In the genomic region with DNA sequence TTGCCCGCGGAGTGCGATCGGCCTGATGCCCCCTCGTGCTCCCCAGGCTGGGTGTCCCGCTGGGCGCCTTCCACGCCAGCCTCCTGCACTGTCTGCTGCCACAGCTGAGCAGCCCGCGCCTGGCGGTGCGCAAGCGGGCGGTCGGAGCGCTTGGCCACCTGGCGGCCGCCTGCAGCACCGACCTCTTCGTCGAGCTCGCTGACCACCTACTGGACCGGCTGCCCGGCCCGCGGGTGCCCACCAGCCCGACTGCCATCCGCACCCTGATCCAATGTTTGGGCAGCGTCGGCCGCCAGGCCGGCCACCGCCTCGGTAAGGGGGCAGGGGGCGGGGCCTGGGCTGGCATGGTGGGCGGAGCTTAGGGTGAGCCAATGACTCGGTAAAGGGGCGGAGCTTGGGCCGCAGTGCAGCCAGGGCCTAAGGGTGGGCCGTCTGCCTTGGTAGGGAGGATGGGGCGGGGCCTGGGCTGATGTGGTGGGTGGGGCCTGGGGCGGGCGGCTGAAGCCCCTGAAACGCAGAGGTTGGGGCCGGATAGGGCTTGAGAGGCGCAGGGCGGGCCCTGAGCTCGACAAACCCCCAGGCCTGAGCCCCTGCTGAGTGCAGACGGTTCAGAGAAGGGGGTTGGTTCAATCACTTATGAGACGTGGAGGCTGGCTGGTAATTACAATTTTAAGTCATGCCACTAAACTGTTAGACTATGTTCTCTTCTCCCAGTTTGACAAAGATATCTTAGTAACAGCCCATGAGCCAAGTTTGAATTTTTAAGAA, we compare ENCODE assay signal across 8 cellular contexts. TPM values are rescaled to one million over a fixed set of nuclear protein-coding genes. Genes with fewer than 3 reads are reported as not detected.
DNase-seq lines count a peak whose midpoint lies in the region; ATAC-seq and TF ChIP-seq lines count a peak whose summit lies in the region.

No MANE protein-coding gene starts in this region.

- ATAC-seq in GM21619 (IDR thresholded peaks at IDR 0.05; ENCODE audit: unreplicated experiment), result peak; percentile 99
- peak; percentile 99 for ATAC-seq in Right ventricle myocardium inferior

- H3K79me2 ChIP-seq in SK-N-SH (ENCODE audit: insufficient read depth), result no peaks in the 10 kb centered on the region

- no peaks in the 10 kb centered on the region for H3K9me3 Mint-ChIP-seq in activated naive CD8-positive, alpha-beta T cell (ENCODE audit: low read depth)

- no peaks in the 10 kb centered on the region for H3K27me3 Mint-ChIP-seq in activated naive CD8-positive, alpha-beta T cell

- H3K9me3 ChIP-seq in SK-N-SH (no peaks in the 10 kb centered on the region), ovary (no peaks in the 10 kb centered on the region), thymus (ENCODE audit: control insufficient read depth) (no peaks in the 10 kb centered on the region)

- CTCF ChIA-PET in SK-N-SH (lab: Yijun Ruan, JAX), result interaction anchor here (0.6 to 3.4 kb wide), 19 partner anchors 9 to 209 kb away, joined by 3 to 29 read pairs (median 5); a partner anchor contains a TSS

- 4% methylated on average over 24 of the region's 50 CpGs for WGBS in SK-N-SH (ENCODE audit: low lambda C conversion rate)
- 0 to 2% (median 0%) methylated on average over 26 to 50 of the region's 50 CpGs for WGBS in ovary, 3 donors
- 1% methylated on average over 50 of the region's 50 CpGs for WGBS in thymus

- TF ChIP-seq EP300 in Ishikawa (IDR thresholded peaks at IDR 0.05; ENCODE audit: borderline replicate concordance), result no peak
- TF ChIP-seq EP300 in SK-N-SH (IDR thresholded peaks at IDR 0.05; ENCODE audit: borderline replicate concordance in 1 of 2, low read depth in 1 of 2, low read length in 1 of 2), result no peak
- TF ChIP-seq EP300 in ovary (IDR thresholded peaks at IDR 0.05), result no peak

- H3F3A ChIP-seq in SK-N-SH (replicated peaks; ENCODE audit: insufficient read depth), result no peaks in the 10 kb centered on the region

- H3K4me1 ChIP-seq in SK-N-SH (ENCODE audit: control insufficient read depth in 1 of 2, insufficient read depth in 2 of 2, low read depth in 1 of 2, low read length in 1 of 2) (peaks cover 6 to 15% of the 10 kb centered on the region in 2 experiments; a peak in 2 of 4 replicates), ovary (ENCODE audit: insufficient read depth) (no peaks in the 10 kb centered on the region), thymus (ENCODE audit: control insufficient read depth, insufficient read depth, low read length) (peaks cover 7% of the 10 kb centered on the region)

- H3K36me3 ChIP-seq in SK-N-SH (replicated peaks in 1 of 2; ENCODE audit: control insufficient read depth in 1 of 2, insufficient read depth in 2 of 2, low read length in 1 of 2), result no peaks in the 10 kb centered on the region
- H3K36me3 ChIP-seq in ovary, result no peaks in the 10 kb centered on the region
- H3K36me3 ChIP-seq in thymus (ENCODE audit: control insufficient read depth, insufficient read depth), result peaks cover 7% of the 10 kb centered on the region

- peaks cover 9% of the 10 kb centered on the region for H3K4me1 Mint-ChIP-seq in activated naive CD8-positive, alpha-beta T cell (ENCODE audit: low read depth)

- no peaks in the 10 kb centered on the region for H3K9me2 ChIP-seq in SK-N-SH

- peak; percentile 5 for DNase-seq in DMS153 (lab: John Stamatoyannopoulos, UW)
- DNase-seq in SK-N-SH, result peak; percentile 100
- peak; percentile 98 for DNase-seq in Right ventricle myocardium inferior (ENCODE audit: missing footprints)
- peak; percentile 98 to 99 (median 98) for DNase-seq in ovary

- TF ChIP-seq CTCF in SK-N-SH (IDR thresholded peaks at IDR 0.05) (peak; percentile 73), ovary (IDR thresholded peaks at IDR 0.05) (peak; percentile 71 to 99 (median 91))

- H3K4me2 ChIP-seq in SK-N-SH, result peak overlapping the region; percentile 83

- peak overlapping the region; percentile 58 for H3K27ac Mint-ChIP-seq in activated naive CD8-positive, alpha-beta T cell

- TF ChIP-seq RAD21 in Ishikawa (IDR thresholded peaks at IDR 0.05; ENCODE audit: low read depth), result no peak
- TF ChIP-seq RAD21 in SK-N-SH (IDR thresholded peaks at IDR 0.05; ENCODE audit: low read length), result peak; percentile 46

- peak overlapping the region; percentile 48 for H3K9ac ChIP-seq in SK-N-SH

- H3K27me3 ChIP-seq in SK-N-SH (ENCODE audit: insufficient read depth), result no peaks in the 10 kb centered on the region
- H3K27me3 ChIP-seq in ovary, result no peaks in the 10 kb centered on the region
- no peaks in the 10 kb centered on the region for H3K27me3 ChIP-seq in thymus (ENCODE audit: control insufficient read depth, insufficient read depth)

- POLR2A ChIA-PET in SK-N-SH (lab: Yijun Ruan, JAX), result interaction anchor here (0.6 to 1.4 kb wide), 7 partner anchors 12 to 258 kb away, joined by 3 to 9 read pairs (median 3); a partner anchor contains a TSS

- peak overlapping the region; percentile 4 to 84; a peak in 3 of 4 replicates for H3K27ac ChIP-seq in SK-N-SH (ENCODE audit: low read depth in 2 of 2, low read length in 1 of 2)
- H3K27ac ChIP-seq in ovary, result peak overlapping the region; percentile 60 to 65
- H3K27ac ChIP-seq in thymus (ENCODE audit: low read depth), result peak overlapping the region; percentile 52

- peak overlapping the region; percentile 58 for H3K4me3 Mint-ChIP-seq in activated naive CD8-positive, alpha-beta T cell

- peak; percentile 47 for TF ChIP-seq POLR2A in ovary (IDR thresholded peaks at IDR 0.05)

- no peaks in the 10 kb centered on the region for H4K20me1 ChIP-seq in SK-N-SH (ENCODE audit: insufficient read depth)

- H3K36me3 Mint-ChIP-seq in activated naive CD8-positive, alpha-beta T cell, result no peaks in the 10 kb centered on the region

- peak overlapping the region; percentile 76 for H2AFZ ChIP-seq in SK-N-SH (ENCODE audit: low read depth)

- intact Hi-C loops in Right ventricle myocardium inferior (cut with DNase I), result no loop called here
- intact Hi-C loops in ovary (cut with DNase I), result no loop called here

- H3K4me3 ChIP-seq in SK-N-SH (ENCODE audit: low read depth in 2 of 2, low read length in 1 of 2) (peak overlapping the region; percentile 57 to 71), ovary (peak overlapping the region; percentile 38), thymus (ENCODE audit: low read length) (peak overlapping the region; percentile 74)

TF ChIP-seq in Ishikawa, 13 proteins besides CTCF, POLR2A, EP300 and RAD21:
- peak; percentile 64; the same call in 1 of the 2 replicates for TF ChIP-seq TAF1 (IDR thresholded peaks at IDR 0.05; ENCODE audit: low read depth)
- no peak for TF ChIP-seq NFIC (IDR thresholded peaks at IDR 0.05)
- no peak for TF ChIP-seq TEAD4 (IDR thresholded peaks at IDR 0.05)
- TF ChIP-seq TCF12 (IDR thresholded peaks at IDR 0.05; ENCODE audit: low read depth), result no peak; the same call in 1 of the 2 replicates
- TF ChIP-seq, protein P1, sequence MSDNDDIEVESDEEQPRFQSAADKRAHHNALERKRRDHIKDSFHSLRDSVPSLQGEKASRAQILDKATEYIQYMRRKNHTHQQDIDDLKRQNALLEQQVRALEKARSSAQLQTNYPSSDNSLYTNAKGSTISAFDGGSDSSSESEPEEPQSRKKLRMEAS (IDR thresholded peaks at IDR 0.05), result peak; percentile 68
- TF ChIP-seq ZBTB7A (IDR thresholded peaks at IDR 0.05; ENCODE audit: low read depth), result 0 out of 2 replicates have a peak, but pooled peaks have one; percentile 72
- no peak for TF ChIP-seq CREB1 (IDR thresholded peaks at IDR 0.05; ENCODE audit: low read depth)

TF ChIP-seq in SK-N-SH, 30 proteins besides CTCF, POLR2A, EP300 and RAD21 (continues in another document):
- TF ChIP-seq SMC3 (IDR thresholded peaks at IDR 0.05; ENCODE audit: low read depth, low read length), result peak; percentile 43
- TF ChIP-seq POLR2AphosphoS5 (IDR thresholded peaks at IDR 0.05; ENCODE audit: low read depth, low read length), result peak; percentile 68; the same call in 1 of the 2 replicates
- TF ChIP-seq RFX5 (IDR thresholded peaks at IDR 0.05; ENCODE audit: low read length), result no peak
- TF ChIP-seq, protein P2, sequence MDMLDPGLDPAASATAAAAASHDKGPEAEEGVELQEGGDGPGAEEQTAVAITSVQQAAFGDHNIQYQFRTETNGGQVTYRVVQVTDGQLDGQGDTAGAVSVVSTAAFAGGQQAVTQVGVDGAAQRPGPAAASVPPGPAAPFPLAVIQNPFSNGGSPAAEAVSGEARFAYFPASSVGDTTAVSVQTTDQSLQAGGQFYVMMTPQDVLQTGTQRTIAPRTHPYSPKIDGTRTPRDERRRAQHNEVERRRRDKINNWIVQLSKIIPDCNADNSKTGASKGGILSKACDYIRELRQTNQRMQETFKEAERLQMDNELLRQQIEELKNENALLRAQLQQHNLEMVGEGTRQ (IDR thresholded peaks at IDR 0.05; ENCODE audit: borderline replicate concordance, low read depth, low read length), result no peak
- no peak for TF ChIP-seq FOXM1 (IDR thresholded peaks at IDR 0.05; ENCODE audit: low read depth)
- TF ChIP-seq MXI1 (IDR thresholded peaks at IDR 0.05; ENCODE audit: low read depth, low read length), result peak; percentile 80
- TF ChIP-seq, protein P3, sequence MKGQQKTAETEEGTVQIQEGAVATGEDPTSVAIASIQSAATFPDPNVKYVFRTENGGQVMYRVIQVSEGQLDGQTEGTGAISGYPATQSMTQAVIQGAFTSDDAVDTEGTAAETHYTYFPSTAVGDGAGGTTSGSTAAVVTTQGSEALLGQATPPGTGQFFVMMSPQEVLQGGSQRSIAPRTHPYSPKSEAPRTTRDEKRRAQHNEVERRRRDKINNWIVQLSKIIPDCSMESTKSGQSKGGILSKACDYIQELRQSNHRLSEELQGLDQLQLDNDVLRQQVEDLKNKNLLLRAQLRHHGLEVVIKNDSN (IDR thresholded peaks at IDR 0.05; ENCODE audit: borderline replicate concordance, low read depth), result no peak
- no peak for TF ChIP-seq ELF1 (IDR thresholded peaks at IDR 0.05)
- TF ChIP-seq EZH2phosphoT487 (IDR thresholded peaks at IDR 0.05; ENCODE audit: borderline replicate concordance, low read depth), result no peak
- no peak for TF ChIP-seq GABPA (IDR thresholded peaks at IDR 0.05; ENCODE audit: low read depth)

RNA-seq across cellular contexts. Expression of a gene that starts 13.7 kb away (rescaled TPM):
- 1.5 TPM in 2 replicates for polyA plus RNA-seq in SK-N-SH (2012; rRNA removed)
- polyA plus RNA-seq in SK-N-SH (2012; cell fraction: cytosol; rRNA removed), result 0.91 and 1.3 TPM in 2 replicates
- polyA plus RNA-seq in SK-N-SH (2012; cell fraction: nucleus; rRNA removed), result 4.4 and 5.9 TPM in 2 replicates
- 56.7 TPM for total RNA-seq in Right ventricle myocardium inferior
- 10 to 100 TPM; 11.4 to 25.1 (median 17.6) TPM for total RNA-seq in ovary
- polyA plus RNA-seq in ovary, result 1 to 10 TPM; 3.5 to 6.3 TPM
- 1.4 TPM for polyA plus RNA-seq in thymus

RNA-seq across cellular contexts. Expression of a gene that starts 31.2 kb away (rescaled TPM):
- polyA plus RNA-seq in SK-N-SH (2012; rRNA removed) (2,077 and 2,311 TPM in 2 replicates), ovary (1,000 to 10,000 TPM; 4,745 to 7,414 TPM), thymus (3,281 TPM)
- 2,462 and 2,641 TPM in 2 replicates for polyA plus RNA-seq in SK-N-SH (2012; cell fraction: cytosol; rRNA removed)
- polyA plus RNA-seq in SK-N-SH (2012; cell fraction: nucleus; rRNA removed), result 576 and 604 TPM in 2 replicates
- total RNA-seq in Right ventricle myocardium inferior (953 TPM), ovary (1,000 to 10,000 TPM; 1,975 to 3,878 (median 2,959) TPM)

RNA-seq across cellular contexts. Expression of a gene that starts 51.1 kb away (rescaled TPM):
- 0.05 and 0.11 TPM in 2 replicates for polyA plus RNA-seq in SK-N-SH (2012; rRNA removed)
- polyA plus RNA-seq in SK-N-SH (2012; cell fraction: cytosol; rRNA removed), result 0.09 and 0.24 TPM in 2 replicates
- 0.02 and 0.06 TPM in 2 replicates for polyA plus RNA-seq in SK-N-SH (2012; cell fraction: nucleus; rRNA removed)
- 4.2 TPM for total RNA-seq in Right ventricle myocardium inferior
- total RNA-seq in ovary, result under 1 TPM in 1 of 7 donors, not detected in 6; 0.80 TPM
- under 1 TPM; 0.11 to 0.20 TPM for polyA plus RNA-seq in ovary
- polyA plus RNA-seq in thymus, result 14.1 TPM

Comparison
In these comparisons a context has a peak if more than half of its experiments do, and no peak if none do; other contexts are left out.
1. Peak in every context shown above with its lines: DNase-seq, ATAC-seq, H3K4me3 ChIP-seq and H3K27ac ChIP-seq.
2. DNase-seq: peak in every context shown above with its lines; median percentile 100 in SK-N-SH; 98 in Right ventricle myocardium inferior; 98 in ovary; 5 in DMS153.
3. RNA of a gene that starts 51.1 kb away (polyA plus RNA-seq): 14.1 TPM in thymus (single experiment); 0.11 to 0.20 TPM in ovary and 0.02 to 0.24 TPM in SK-N-SH; every median in the first group is over 10 times any median in the second.